ENCODE assay signal across 16 cellular contexts in the genomic region with DNA sequence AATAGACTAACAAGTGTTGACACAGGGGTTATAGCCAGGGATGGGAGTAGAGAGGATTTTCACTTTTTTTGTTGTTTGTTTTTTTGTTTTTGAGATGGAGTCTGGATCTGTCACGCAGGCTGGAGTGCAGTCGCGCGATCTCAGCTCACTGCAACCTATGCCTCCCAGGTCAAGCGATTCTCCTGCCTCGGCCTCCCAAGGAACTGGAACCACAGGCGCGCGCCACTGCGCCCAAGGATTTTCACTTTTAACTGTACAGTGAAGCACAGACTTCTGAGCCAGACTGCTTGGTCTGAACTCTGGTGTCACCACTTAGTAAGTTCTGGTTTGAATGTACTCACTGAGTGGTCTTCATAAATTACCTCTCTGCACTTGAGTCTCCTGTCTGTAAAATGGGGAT. TPM values are rescaled to one million over a fixed set of nuclear protein-coding genes. Genes with fewer than 3 reads are reported as not detected.
A peak's percentile ranks its signal among the peaks of the same experiment; 100 is the strongest.
DNase-seq lines count a peak whose midpoint lies in the region; ATAC-seq and TF ChIP-seq lines count a peak whose summit lies in the region.
"Had no signal": no experiment of that assay in that cellular context is flagged by ENCODE, and none has a peak within 500 bp of the region (broad histone marks: within the 10 kb centered on the region; RNA-seq: fewer than 3 reads in every experiment).

No MANE protein-coding gene starts in this region.

- peaks cover 8% of the 10 kb centered on the region for H3K79me2 ChIP-seq in smooth muscle cell (ENCODE audit: low read depth)

- H3K27me3 ChIP-seq in CD4-positive, alpha-beta T cell (ENCODE audit: control insufficient read depth, insufficient read depth, low read length), result no peaks in the 10 kb centered on the region
- H3K27me3 ChIP-seq in RWPE2 (ENCODE audit: insufficient read depth, poor library complexity, severe bottlenecking) (no peaks in the 10 kb centered on the region), smooth muscle cell (ENCODE audit: low read depth) (no peaks in the 10 kb centered on the region)

- intact Hi-C loops in CD4-positive, alpha-beta T cell (cut with DNase I, micrococcal nuclease), result loop anchor here in 1 of 2 experiments (2.0 kb wide), 1 partner anchor 37 kb away; no protein-coding TSS in a partner anchor

- peak overlapping the region; percentile 63 for H3K4me3 Mint-ChIP-seq in CD4-positive, alpha-beta T cell
- H3K4me3 Mint-ChIP-seq in memory B cell, result no peak overlapping the region

- H3K9me3 ChIP-seq in CD4-positive, alpha-beta T cell (ENCODE audit: control insufficient read depth, low read length), result no peaks in the 10 kb centered on the region
- no peaks in the 10 kb centered on the region for H3K9me3 ChIP-seq in RWPE2 (ENCODE audit: severe bottlenecking)
- no peaks in the 10 kb centered on the region for H3K9me3 ChIP-seq in smooth muscle cell (replicated peaks; ENCODE audit: low read depth)
- H3K9me3 ChIP-seq: thoracic aorta had no signal

- no peak overlapping the region for H3K9ac ChIP-seq in smooth muscle cell (ENCODE audit: low read depth)

- H3K27me3 Mint-ChIP-seq in CD4-positive, alpha-beta T cell, result no peaks in the 10 kb centered on the region
- no peaks in the 10 kb centered on the region for H3K27me3 Mint-ChIP-seq in memory B cell
- H3K27me3 Mint-ChIP-seq: naive thymus-derived CD4-positive, alpha-beta T cell had no signal

- H3K4me1 Mint-ChIP-seq in CD4-positive, alpha-beta T cell (ENCODE audit: low read depth), result peaks cover 57% of the 10 kb centered on the region
- peaks cover 38% of the 10 kb centered on the region for H3K4me1 Mint-ChIP-seq in memory B cell

- H4K20me1 ChIP-seq in smooth muscle cell (ENCODE audit: low read depth), result peaks cover 24% of the 10 kb centered on the region

- no peak overlapping the region for H3K4me3 ChIP-seq in RWPE2 (ENCODE audit: severe bottlenecking)
- H3K4me3 ChIP-seq in smooth muscle cell, result no peak overlapping the region
- H3K4me3 ChIP-seq: thoracic aorta had no signal

- H3F3A ChIP-seq in smooth muscle cell (ENCODE audit: low read depth), result peaks cover 31% of the 10 kb centered on the region

- 91% methylated on average over 10 of the region's 10 CpGs for WGBS in smooth muscle cell (ENCODE audit: low lambda C conversion rate)

- no peak for ATAC-seq in CD4-positive, alpha-beta T cell (ENCODE audit: poor library complexity)
- ATAC-seq in RWPE2 (ENCODE audit: low read depth) (no peak), memory B cell (ENCODE audit: low read depth) (no peak), HG03097 (IDR thresholded peaks at IDR 0.05; ENCODE audit: low FRiP score, unreplicated experiment) (no peak)
- ATAC-seq: left ventricle myocardium superior; naive thymus-derived CD4-positive, alpha-beta T cell had no signal

- DNase-seq in CD4-positive, alpha-beta T cell, result no peak
- no peak for DNase-seq in RWPE2 (ENCODE audit: low spot score)
- no peak for DNase-seq in memory B cell (ENCODE audit: low spot score in 2 of 2)
- no peak for DNase-seq in smooth muscle cell (lab: John Stamatoyannopoulos, UW; ENCODE audit: unreplicated experiment)
- no peak for DNase-seq in NCI-H2196 treated with DMSO at 0.1 percent for 48 hours (lab: John Stamatoyannopoulos, UW; ENCODE audit: unreplicated experiment)
- DNase-seq in DMS 273 treated with DMSO at 0.1 percent for 48 hours (lab: John Stamatoyannopoulos, UW), result no peak
- DNase-seq in stimulated activated CD4-positive, alpha-beta T cell treated with anti-CD3 and anti-CD28 coated beads, Interleukin-2, amount 100 ng/mL, for 48 hours, result no peak
- DNase-seq: activated CD4-positive, alpha-beta T cell treated with anti-CD3 and anti-CD28 coated beads, Interleukin-2, amount 50 U/mL, for 1 hour; C1 segment of cervical spinal cord; IMR-90; left ventricle myocardium superior; naive thymus-derived CD4-positive, alpha-beta T cell; NCI-H2081 treated with DMSO at 0.1 percent for 48 hours; NCI-H526 treated with DMSO at 0.1 percent for 48 hours had no signal

- no peak overlapping the region for H2AFZ ChIP-seq in smooth muscle cell (ENCODE audit: low read depth)

- H3K9me3 Mint-ChIP-seq in CD4-positive, alpha-beta T cell, result no peaks in the 10 kb centered on the region
- H3K9me3 Mint-ChIP-seq in memory B cell, result no peaks in the 10 kb centered on the region

- peaks cover 33% of the 10 kb centered on the region for H3K36me3 Mint-ChIP-seq in CD4-positive, alpha-beta T cell (ENCODE audit: low read depth)
- peaks cover 5% of the 10 kb centered on the region for H3K36me3 Mint-ChIP-seq in memory B cell

- H3K36me3 ChIP-seq in RWPE2 (ENCODE audit: low read depth), result peaks cover 3% of the 10 kb centered on the region; the same call in 1 of the 2 replicates
- no peaks in the 10 kb centered on the region for H3K36me3 ChIP-seq in smooth muscle cell (ENCODE audit: low read depth)

- CTCF ChIA-PET in CD4-positive, alpha-beta T cell (lab: Charles Lee), result no interaction called here

- TF ChIP-seq CTCF in CD4-positive, alpha-beta T cell (IDR thresholded peaks at IDR 0.05), result no peak
- no peak for TF ChIP-seq CTCF in RWPE2 (IDR thresholded peaks at IDR 0.05; ENCODE audit: poor library complexity, severe bottlenecking)
- TF ChIP-seq CTCF in smooth muscle cell (IDR thresholded peaks at IDR 0.05; ENCODE audit: borderline replicate concordance, insufficient read depth, poor library complexity, severe bottlenecking), result no peak

- peak overlapping the region; percentile 58 for H3K27ac Mint-ChIP-seq in CD4-positive, alpha-beta T cell
- peak overlapping the region; percentile 94 for H3K27ac Mint-ChIP-seq in memory B cell

- POLR2A ChIA-PET in CD4-positive, alpha-beta T cell (lab: Charles Lee), result interaction anchor here (1.3 kb wide), 1 partner anchor 133 kb away, joined by 3 read pairs; no protein-coding TSS in a partner anchor

- peaks cover 32% of the 10 kb centered on the region for H3K4me1 ChIP-seq in RWPE2 (ENCODE audit: insufficient read depth, poor library complexity, severe bottlenecking)
- H3K4me1 ChIP-seq in smooth muscle cell (ENCODE audit: low read depth), result peaks cover 42% of the 10 kb centered on the region

- H3K27ac ChIP-seq in CD4-positive, alpha-beta T cell (ENCODE audit: low read depth, low read length), result no peak overlapping the region
- H3K27ac ChIP-seq in RWPE2 (ENCODE audit: poor library complexity, severe bottlenecking) (peak overlapping the region; percentile 77), smooth muscle cell (ENCODE audit: low read depth) (peak overlapping the region; percentile 80)

- no peak overlapping the region for H3K4me2 ChIP-seq in smooth muscle cell

RNA-seq across cellular contexts. Expression of a gene that starts 40.2 kb away (rescaled TPM):
- 100 to 1,000 TPM; 119 to 121 TPM for total RNA-seq in CD4-positive, alpha-beta T cell
- total RNA-seq in smooth muscle cell, result 26.7 and 34.3 TPM in 2 replicates
- 46.1 and 76.2 TPM in 2 replicates for polyA plus RNA-seq in smooth muscle cell
